18 cellular contexts compared by ENCODE assay signal in genomic region chr14:23147676-23148075, GRCh38. TPM values are rescaled to one million over a fixed set of nuclear protein-coding genes. Genes with fewer than 3 reads are reported as not detected.
A peak's percentile ranks its signal among the peaks of the same experiment; 100 is the strongest.
DNase-seq lines count a peak whose midpoint lies in the region; FAIRE-seq and TF ChIP-seq lines count a peak whose summit lies in the region.
"Had no signal": no experiment of that assay in that cellular context is flagged by ENCODE, and none has a peak within 500 bp of the region (broad histone marks: within the 10 kb centered on the region; RNA-seq: fewer than 3 reads in every experiment).

No MANE protein-coding gene starts in this region.

- TF ChIP-seq CTCF in HEK293 (tag by site-specific recombination; IDR thresholded peaks at IDR 0.05) (no peak), astrocyte (IDR thresholded peaks at IDR 0.05; ENCODE audit: insufficient read depth, low read depth, low read length) (no peak), sigmoid colon (IDR thresholded peaks at IDR 0.05) (no peak), glutamatergic neuron (IDR thresholded peaks at IDR 0.05; ENCODE audit: partially characterized antibody, unreplicated experiment) (no peak), GM13977 (IDR thresholded peaks at IDR 0.05; ENCODE audit: extremely low read depth, insufficient read depth, missing control alignments) (no peak), osteoblast (IDR thresholded peaks at IDR 0.05; ENCODE audit: extremely low read depth, low read depth, low read length) (no peak)

- H3K27ac Mint-ChIP-seq in astrocyte (ENCODE audit: unreplicated experiment) (no peak overlapping the region), glutamatergic neuron (ENCODE audit: unreplicated experiment) (no peak overlapping the region)
- H3K27ac Mint-ChIP-seq: activated naive CD4-positive, alpha-beta T cell treated with anti-CD3 and anti-CD28 coated beads, Interleukin-2, amount 50 U/mL, for 24 hours; CD4-positive, alpha-beta memory T cell; endodermal cell had no signal

- H3K27me3 Mint-ChIP-seq in astrocyte (ENCODE audit: low read depth, unreplicated experiment) (peaks cover 3% of the 10 kb centered on the region), glutamatergic neuron (ENCODE audit: unreplicated experiment) (peaks cover 1% of the 10 kb centered on the region)

- peaks cover 5% of the 10 kb centered on the region for H3K27me3 ChIP-seq in astrocyte (ENCODE audit: insufficient read depth, low read length)
- no peaks in the 10 kb centered on the region for H3K27me3 ChIP-seq in sigmoid colon
- peaks cover 6% of the 10 kb centered on the region for H3K27me3 ChIP-seq in osteoblast (ENCODE audit: insufficient read depth, low read length)

- 93 to 95% methylated on average over 1 of the region's 1 CpG for WGBS in sigmoid colon, 2 donors

- no peak overlapping the region for H3K4me3 ChIP-seq in HEK293 (ENCODE audit: low read depth, low read length)
- H3K4me3 ChIP-seq in astrocyte (ENCODE audit: insufficient read depth, low read depth, low read length): no peak overlapping the region
- H3K4me3 ChIP-seq in sigmoid colon: no peak overlapping the region
- no peak overlapping the region for H3K4me3 ChIP-seq in osteoblast (ENCODE audit: insufficient read depth, low read length)
- H3K4me3 ChIP-seq: SK-N-MC had no signal

- H4K20me1 ChIP-seq in astrocyte (ENCODE audit: insufficient read depth, low read length) (no peaks in the 10 kb centered on the region), osteoblast (ENCODE audit: insufficient read depth, low read length) (no peaks in the 10 kb centered on the region)

- FAIRE-seq in astrocyte (lab: Jason Lieb, UNC): no peak
- FAIRE-seq: islet of Langerhans had no signal

- no peak for TF ChIP-seq EP300 in sigmoid colon (IDR thresholded peaks at IDR 0.05)

- H3K9me3 ChIP-seq in HEK293 (ENCODE audit: control insufficient read depth, insufficient read depth, low read depth, low read length) (no peaks in the 10 kb centered on the region), astrocyte (ENCODE audit: insufficient read depth, low read depth, low read length) (no peaks in the 10 kb centered on the region), sigmoid colon (no peaks in the 10 kb centered on the region), osteoblast (ENCODE audit: low read depth, low read length) (no peaks in the 10 kb centered on the region)

- H3K9me3 Mint-ChIP-seq in astrocyte (ENCODE audit: unreplicated experiment) (peaks cover 10% of the 10 kb centered on the region), glutamatergic neuron (ENCODE audit: unreplicated experiment) (no peaks in the 10 kb centered on the region)
- H3K9me3 Mint-ChIP-seq: activated naive CD4-positive, alpha-beta T cell treated with anti-CD3 and anti-CD28 coated beads, Interleukin-2, amount 50 U/mL, for 24 hours had no signal

- CTCF ChIA-PET in HEK293 (lab: Yijun Ruan, JAX): interaction anchor here (2.6 kb wide), 1 partner anchor 39 kb away, joined by 8 read pairs; no protein-coding TSS in a partner anchor

- H3K36me3 Mint-ChIP-seq in astrocyte (ENCODE audit: low read depth, unreplicated experiment): peaks cover 2% of the 10 kb centered on the region
- no peaks in the 10 kb centered on the region for H3K36me3 Mint-ChIP-seq in glutamatergic neuron (ENCODE audit: unreplicated experiment)

- DNase-seq in astrocyte (ENCODE audit: low read depth) (peak; percentile 37), glomerular visceral epithelial cell (ENCODE audit: extremely low spot score) (peak; percentile 27), sigmoid colon (no peak), glutamatergic neuron (no peak), GM13977 (ENCODE audit: low spot score) (no peak), osteoblast (ENCODE audit: insufficient read length, low spot score, missing footprints) (no peak)
- DNase-seq in activated naive CD4-positive, alpha-beta T cell treated with anti-CD3 and anti-CD28 coated beads, Interleukin-2, amount 50 U/mL, for 16 hours: no peak
- DNase-seq: activated CD4-positive, alpha-beta T cell treated with anti-CD3 and anti-CD28 coated beads for 48 hours; CD4-positive, alpha-beta memory T cell; endodermal cell; NCI-H748 treated with DMSO at 0.1 percent for 48 hours; stimulated activated CD4-positive, alpha-beta T cell treated with anti-CD3 and anti-CD28 coated beads, Interleukin-2, amount 100 ng/mL, for 48 hours had no signal

- H3K36me3 ChIP-seq in HEK293 (ENCODE audit: control insufficient read depth in 2 of 2, insufficient read depth in 1 of 2, low read length in 2 of 2): peaks cover 0 to 2% of the 10 kb centered on the region in 2 experiments; a peak in 1 of 3 replicates
- no peaks in the 10 kb centered on the region for H3K36me3 ChIP-seq in astrocyte (ENCODE audit: insufficient read depth, low read length)
- H3K36me3 ChIP-seq in sigmoid colon: no peaks in the 10 kb centered on the region
- H3K36me3 ChIP-seq in osteoblast (ENCODE audit: insufficient read depth, low read length): no peaks in the 10 kb centered on the region

- intact Hi-C loops in sigmoid colon (cut with DNase I): no loop called here

- H2AFZ ChIP-seq in astrocyte (ENCODE audit: low read depth, low read length) (no peak overlapping the region), osteoblast (ENCODE audit: low read length) (no peak overlapping the region)

- H3K27ac ChIP-seq in HEK293 (ENCODE audit: extremely low read depth, low read depth, low read length): no peak overlapping the region
- H3K27ac ChIP-seq in astrocyte (ENCODE audit: low read depth, low read length): no peak overlapping the region
- H3K27ac ChIP-seq in sigmoid colon: peak overlapping the region in 3 of 4 donors; percentile 70 to 81 (median 81)
- H3K27ac ChIP-seq in osteoblast (ENCODE audit: low read depth, low read length): no peak overlapping the region
- H3K27ac ChIP-seq: SK-N-MC had no signal

- no peak overlapping the region for H3K9ac ChIP-seq in astrocyte (ENCODE audit: low read length)

- TF ChIP-seq POLR2A in sigmoid colon (IDR thresholded peaks at IDR 0.05): no peak

- no peaks in the 10 kb centered on the region for H3K4me1 ChIP-seq in HEK293 (ENCODE audit: control insufficient read depth, insufficient read depth, low read length)
- no peaks in the 10 kb centered on the region for H3K4me1 ChIP-seq in astrocyte (ENCODE audit: insufficient read depth, low read length)
- peaks cover 0 to 57% (median 38%) of the 10 kb centered on the region in 4 donors for H3K4me1 ChIP-seq in sigmoid colon
- peaks cover 2% of the 10 kb centered on the region for H3K4me1 ChIP-seq in osteoblast (ENCODE audit: insufficient read depth, low read length)

- H3K4me1 Mint-ChIP-seq in astrocyte (ENCODE audit: low read depth, unreplicated experiment) (peaks cover 9% of the 10 kb centered on the region), glutamatergic neuron (ENCODE audit: low read depth, unreplicated experiment) (no peaks in the 10 kb centered on the region)
- H3K4me1 Mint-ChIP-seq: activated naive CD4-positive, alpha-beta T cell treated with anti-CD3 and anti-CD28 coated beads, Interleukin-2, amount 50 U/mL, for 24 hours; CD4-positive, alpha-beta memory T cell had no signal

- POLR2A ChIA-PET in HEK293 (lab: Yijun Ruan, JAX): no interaction called here

- in situ Hi-C loops in GM13977 (cut with MboI; ENCODE audit: low pct_unique_long_range_greater_than_20kb, low sequenced_read_pairs, unreplicated experiment): no loop called here

- H3K4me3 Mint-ChIP-seq in astrocyte (ENCODE audit: unreplicated experiment): no peak overlapping the region
- no peak overlapping the region for H3K4me3 Mint-ChIP-seq in glutamatergic neuron (ENCODE audit: unreplicated experiment)
- H3K4me3 Mint-ChIP-seq: activated naive CD4-positive, alpha-beta T cell treated with anti-CD3 and anti-CD28 coated beads, Interleukin-2, amount 50 U/mL, for 24 hours; CD4-positive, alpha-beta memory T cell; endodermal cell had no signal

- H3K4me2 ChIP-seq in astrocyte (ENCODE audit: low read length) (no peak overlapping the region), osteoblast (ENCODE audit: insufficient read depth, low read length) (no peak overlapping the region)

- H3K79me2 ChIP-seq in astrocyte (ENCODE audit: insufficient read depth, low read length) (no peaks in the 10 kb centered on the region), osteoblast (ENCODE audit: insufficient read depth, low read length) (no peaks in the 10 kb centered on the region)

TF ChIP-seq in HEK293, 187 proteins besides CTCF, POLR2A, EP300 and RAD21 (continues in another document):
- no peak for TF ChIP-seq ZSCAN4 (tag by site-specific recombination; IDR thresholded peaks at IDR 0.05)

RNA-seq across cellular contexts. Expression of gene CEBPE, which starts 28.6 kb away (rescaled TPM):
- total RNA-seq in astrocyte (not detected in 2 replicates), sigmoid colon (under 1 TPM in 1 of 4 donors, not detected in 3; 0.68 TPM), glutamatergic neuron (ENCODE audit: unreplicated experiment) (not detected), osteoblast (not detected in 2 replicates)
- polyA plus RNA-seq in sigmoid colon: under 1 TPM in 1 of 3 donors, not detected in 2; 0.28 TPM
- total RNA-seq: endodermal cell had no signal
- polyA plus RNA-seq: neural cell had no signal

RNA-seq across cellular contexts. Expression of gene SLC7A8, which starts 35.8 kb away (rescaled TPM):
- total RNA-seq in astrocyte: 4.0 and 6.5 TPM in 2 replicates
- total RNA-seq in sigmoid colon: 10 to 100 TPM in 3 of 4 donors, 1 to 10 TPM in 1; 9.9 to 19.7 (median 14.1) TPM
- 10 to 100 TPM in 2 of 3 donors, 1 to 10 TPM in 1; 5.5 to 24.7 (median 13.2) TPM for polyA plus RNA-seq in sigmoid colon
- total RNA-seq in glutamatergic neuron (ENCODE audit: unreplicated experiment): 7.9 TPM
- total RNA-seq in osteoblast: 4.3 and 10.9 TPM in 2 replicates

RNA-seq across cellular contexts. Expression of gene CIROP, which starts 42.9 kb away (rescaled TPM):
- not detected in 2 replicates for total RNA-seq in astrocyte
- total RNA-seq in sigmoid colon: under 1 TPM in 1 of 4 donors, not detected in 3; 0.27 TPM
- not detected for polyA plus RNA-seq in sigmoid colon
- total RNA-seq in glutamatergic neuron (ENCODE audit: unreplicated experiment): not detected
- total RNA-seq in osteoblast: under 0.01 TPM in 1 of 2 replicates, not detected in the other
- total RNA-seq: CD4-positive, alpha-beta memory T cell; subcutaneous adipose tissue had no signal
- polyA plus RNA-seq: CD4-positive, alpha-beta memory T cell; neural cell had no signal

RNA-seq across cellular contexts. Expression of gene C14orf119, which starts 52.4 kb away (rescaled TPM):
- 79.5 and 83.9 TPM in 2 replicates for total RNA-seq in astrocyte
- 10 to 100 TPM; 22.4 to 38.9 (median 30.1) TPM for total RNA-seq in sigmoid colon
- polyA plus RNA-seq in sigmoid colon: 10 to 100 TPM; 49.2 to 94.3 (median 50.0) TPM
- total RNA-seq in glutamatergic neuron (ENCODE audit: unreplicated experiment): 40.3 TPM
- 41.5 and 43.1 TPM in 2 replicates for total RNA-seq in osteoblast

RNA-seq across cellular contexts. Expression of gene ACIN1, which starts 52.7 kb away (rescaled TPM):
- total RNA-seq in astrocyte (186 and 208 TPM in 2 replicates), sigmoid colon (100 to 1,000 TPM in 1 of 4 donors, 10 to 100 TPM in 3; 79.9 to 129 (median 93.9) TPM), glutamatergic neuron (ENCODE audit: unreplicated experiment) (341 TPM), osteoblast (90.5 and 103 TPM in 2 replicates)
- polyA plus RNA-seq in sigmoid colon: 100 to 1,000 TPM in 1 of 3 donors, 10 to 100 TPM in 2; 37.8 to 114 (median 40.9) TPM

Comparison
In these comparisons a context has a peak if more than half of its experiments do, and no peak if none do; other contexts are left out.
1. H3K27ac ChIP-seq: peak in sigmoid colon (3 of 4); none in HEK293 (single experiment), astrocyte (single experiment) and osteoblast (single experiment).
2. DNase-seq: peak in astrocyte (single experiment) and glomerular visceral epithelial cell (single experiment); none in sigmoid colon (single experiment), activated naive CD4-positive, alpha-beta T cell treated with anti-CD3 and anti-CD28 coated beads, Interleukin-2, amount 50 U/mL, for 16 hours (single experiment), glutamatergic neuron (single experiment), GM13977 (single experiment) and osteoblast (single experiment).